Comparison of ENCODE assay signal across 8 cellular contexts in the genomic region with DNA sequence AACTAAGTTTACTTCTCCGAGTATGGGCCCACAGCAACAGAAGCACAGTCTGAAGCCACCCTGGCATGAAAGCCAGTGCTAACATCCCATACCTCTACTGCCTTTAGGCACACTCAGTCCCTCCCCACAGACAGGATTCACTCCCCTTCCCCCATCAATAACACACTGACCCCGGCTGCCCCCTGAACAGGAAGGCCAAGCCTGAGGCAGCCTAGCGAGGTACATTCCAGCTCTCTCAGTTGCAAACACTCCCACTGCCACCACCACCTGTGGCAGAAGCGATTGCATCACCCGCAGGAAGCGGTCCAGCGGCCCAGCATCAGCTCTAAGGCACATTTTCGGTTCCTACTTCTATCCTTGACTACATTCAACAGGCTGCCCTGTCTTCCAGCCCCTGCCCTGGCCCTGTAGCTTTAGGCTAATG. TPM values are rescaled to one million over a fixed set of nuclear protein-coding genes. Genes with fewer than 3 reads are reported as not detected.
DNase-seq lines count a peak whose midpoint lies in the region; ATAC-seq and TF ChIP-seq lines count a peak whose summit lies in the region.

No MANE protein-coding gene starts in this region.

- ATAC-seq in GM19452 (IDR thresholded peaks at IDR 0.05; ENCODE audit: unreplicated experiment) (peak; percentile 95), HG03378 (IDR thresholded peaks at IDR 0.05; ENCODE audit: unreplicated experiment) (peak; percentile 94), left ventricle myocardium superior (peak; percentile 58)

- no peak for TF ChIP-seq EP300 in tibial nerve (IDR thresholded peaks at IDR 0.05)

- intact Hi-C loops in left ventricle myocardium superior (cut with micrococcal nuclease): no loop called here

- DNase-seq in GF-D8 (lab: John Stamatoyannopoulos, UW): peak; percentile 52
- DNase-seq in SW480 (ENCODE audit: low spot score): peak; percentile 64
- DNase-seq in left ventricle myocardium superior: peak; percentile 65
- peak; percentile 27 to 33 for DNase-seq in tibial nerve (ENCODE audit: low spot score in 2 of 2)
- DNase-seq in HPDE6-E6E7 (ENCODE audit: extremely low spot score): no peak
- no peak for DNase-seq in SW 1271 (lab: John Stamatoyannopoulos, UW)

- TF ChIP-seq POLR2A in tibial nerve (IDR thresholded peaks at IDR 0.05): no peak

- H3K27me3 ChIP-seq in tibial nerve: no peaks in the 10 kb centered on the region

- H3K9me3 ChIP-seq in tibial nerve: no peaks in the 10 kb centered on the region

- WGBS in tibial nerve, 2 donors: 50 to 57% methylated on average over 8 of the region's 8 CpGs

- no peak for TF ChIP-seq CTCF in tibial nerve (IDR thresholded peaks at IDR 0.05)

- no peak overlapping the region for H3K27ac ChIP-seq in tibial nerve

- no peaks in the 10 kb centered on the region for H3K4me1 ChIP-seq in tibial nerve

- no peak overlapping the region for H3K4me3 ChIP-seq in tibial nerve

- H3K36me3 ChIP-seq in tibial nerve: no peaks in the 10 kb centered on the region

RNA-seq across cellular contexts. Expression of a gene that starts 7.0 kb away (rescaled TPM):
- total RNA-seq in left ventricle myocardium superior (3.2 TPM), tibial nerve (1 to 10 TPM; 2.7 to 6.3 (median 4.2) TPM)

RNA-seq across cellular contexts. Expression of a gene that starts 45.2 kb away (rescaled TPM):
- total RNA-seq in left ventricle myocardium superior (1.7 TPM), tibial nerve (1 to 10 TPM in 2 of 4 donors, under 1 TPM in 1, not detected in 1; 0.22 to 6.9 (median 3.9) TPM)

Comparison
In these comparisons a context has a peak if more than half of its experiments do, and no peak if none do; other contexts are left out.
1. DNase-seq: peak in GF-D8 (single experiment), SW480 (single experiment), left ventricle myocardium superior (single experiment) and tibial nerve (2 of 2); none in HPDE6-E6E7 (single experiment) and SW 1271 (0 of 2).
2. Peak in every context shown above with its lines, with median percentiles within 50 percentile points of each other: ATAC-seq.